30 cellular contexts compared by ENCODE assay signal in genomic region chr16:48877946-48878345, GRCh38.
"Had no signal": no experiment of that assay in that cellular context is flagged by ENCODE, and none has a peak within 500 bp of the region (broad histone marks: within the 10 kb centered on the region; RNA-seq: fewer than 3 reads in every experiment).

No MANE protein-coding gene starts in this region.

- H3K4me2 ChIP-seq: neural progenitor cell had no signal

- H3K27me3 ChIP-seq: neural progenitor cell, ovary, right atrium auricular region, right lobe of liver, sigmoid colon, suprapubic skin, testis, transverse colon, upper lobe of right lung, uterus had no signal

- H2AFZ ChIP-seq: neural progenitor cell, parathyroid adenoma had no signal

- H3K36me3 ChIP-seq: neural progenitor cell, ovary, right atrium auricular region, right lobe of liver, sigmoid colon, suprapubic skin, tibial artery, transverse colon, upper lobe of right lung, uterus had no signal

- H3K4me3 Mint-ChIP-seq: naive thymus-derived CD4-positive, alpha-beta T cell; natural killer cell; nephron; neural progenitor cell; stimulated activated memory B cell treated with anti-CD40 and anti-IgM and Interleukin-4, amounts not matched to agents 10 μg/mL and 1 μg/mL and 100 μg/mL, for 72 hours; stimulated activated naive CD8-positive, alpha-beta T cell treated with anti-CD3 and anti-CD28 coated beads, Interleukin-15, amount 100 ng/mL, for 72 hours; type B pancreatic cell had no signal

- H3K9ac ChIP-seq: neural progenitor cell, parathyroid adenoma had no signal

- H3K79me2 ChIP-seq: parathyroid adenoma had no signal

- H3K4me3 ChIP-seq: neural progenitor cell, ovary, right atrium auricular region, right lobe of liver, sigmoid colon, suprapubic skin, testis, tibial artery, transverse colon, upper lobe of right lung, uterus had no signal

- ATAC-seq: naive thymus-derived CD4-positive, alpha-beta T cell; natural killer cell; right lobe of liver; stimulated activated memory B cell treated with anti-CD40 and anti-IgM and Interleukin-4, amounts not matched to agents 10 μg/mL and 1 μg/mL and 100 μg/mL, for 72 hours; stimulated activated naive CD8-positive, alpha-beta T cell treated with anti-CD3 and anti-CD28 coated beads, Interleukin-15, amount 100 ng/mL, for 72 hours; stimulated activated naive CD8-positive, alpha-beta T cell treated with anti-CD3 and anti-CD28 coated beads, Interleukin-15, Interleukin-2, amounts not matched to agents 100 U/mL and 50 U/mL, for 24 hours; upper lobe of right lung had no signal

- H3K27ac ChIP-seq: neural progenitor cell, ovary, parathyroid adenoma, right atrium auricular region, right lobe of liver, suprapubic skin, testis, tibial artery, transverse colon, upper lobe of right lung, uterus had no signal

- DNase-seq: naive thymus-derived CD4-positive, alpha-beta T cell; natural killer cell; occipital lobe; ovary; posterior cingulate gyrus; retina; right lobe of liver; sigmoid colon; small intestine; stimulated activated CD4-positive, alpha-beta T cell treated with anti-CD3 and anti-CD28 coated beads, Interleukin-15, amount 100 ng/mL, for 24 hours; stimulated activated CD4-positive, alpha-beta T cell treated with anti-CD3 and anti-CD28 coated beads, Interleukin-2, amount 100 ng/mL, for 24 hours; stimulated activated CD4-positive, alpha-beta T cell treated with anti-CD3 and anti-CD28 coated beads, Interleukin-2, amount 100 ng/mL, for 48 hours; stimulated activated CD4-positive, alpha-beta T cell treated with anti-CD3 and anti-CD28 coated beads, Interleukin-4, amount 100 ng/mL, for 24 hours; stimulated activated naive CD4-positive, alpha-beta T cell; stimulated activated naive CD8-positive, alpha-beta T cell treated with anti-CD3 and anti-CD28 coated beads, Interleukin-15, amount 100 ng/mL, for 72 hours; stimulated activated naive CD8-positive, alpha-beta T cell treated with anti-CD3 and anti-CD28 coated beads, Interleukin-15, Interleukin-2, amounts not matched to agents 100 U/mL and 50 U/mL, for 24 hours; substantia nigra; testis; tibial artery; transverse colon; upper lobe of right lung; uterus had no signal

- H3K36me3 Mint-ChIP-seq: naive thymus-derived CD4-positive, alpha-beta T cell; natural killer cell; neural progenitor cell; stimulated activated memory B cell treated with anti-CD40 and anti-IgM and Interleukin-4, amounts not matched to agents 10 μg/mL and 1 μg/mL and 100 μg/mL, for 72 hours; type B pancreatic cell had no signal

- H3K4me1 ChIP-seq: neural progenitor cell, parathyroid adenoma, right atrium auricular region, right lobe of liver, suprapubic skin, testis, tibial artery, transverse colon, upper lobe of right lung, uterus had no signal

- H3K9me3 ChIP-seq: ovary, right atrium auricular region, right lobe of liver, sigmoid colon, testis, tibial artery, transverse colon, upper lobe of right lung, uterus had no signal

- H3K4me1 Mint-ChIP-seq: naive thymus-derived CD4-positive, alpha-beta T cell; natural killer cell; nephron; stimulated activated memory B cell treated with anti-CD40 and anti-IgM and Interleukin-4, amounts not matched to agents 10 μg/mL and 1 μg/mL and 100 μg/mL, for 72 hours; stimulated activated naive CD8-positive, alpha-beta T cell treated with anti-CD3 and anti-CD28 coated beads, Interleukin-15, amount 100 ng/mL, for 72 hours had no signal

- H3K27me3 Mint-ChIP-seq: stimulated activated memory B cell treated with anti-CD40 and anti-IgM and Interleukin-4, amounts not matched to agents 10 μg/mL and 1 μg/mL and 100 μg/mL, for 72 hours; stimulated activated naive CD8-positive, alpha-beta T cell treated with anti-CD3 and anti-CD28 coated beads, Interleukin-15, amount 100 ng/mL, for 72 hours had no signal

- H3K9me3 Mint-ChIP-seq: nephron; stimulated activated naive CD8-positive, alpha-beta T cell treated with anti-CD3 and anti-CD28 coated beads, Interleukin-15, amount 100 ng/mL, for 72 hours; type B pancreatic cell had no signal

- H3K27ac Mint-ChIP-seq: naive thymus-derived CD4-positive, alpha-beta T cell; natural killer cell; nephron; neural progenitor cell; progenitor cell of endocrine pancreas; stimulated activated memory B cell treated with anti-CD40 and anti-IgM and Interleukin-4, amounts not matched to agents 10 μg/mL and 1 μg/mL and 100 μg/mL, for 72 hours; stimulated activated naive CD8-positive, alpha-beta T cell treated with anti-CD3 and anti-CD28 coated beads, Interleukin-15, amount 100 ng/mL, for 72 hours; type B pancreatic cell had no signal
